10 cellular contexts compared by ENCODE assay signal in genomic region chr9:127133739-127134167, GRCh38. TPM values are rescaled to one million over a fixed set of nuclear protein-coding genes. Genes with fewer than 3 reads are reported as not detected.
A peak's percentile ranks its signal among the peaks of the same experiment; 100 is the strongest.
DNase-seq lines count a peak whose midpoint lies in the region; ATAC-seq and TF ChIP-seq lines count a peak whose summit lies in the region.
"Had no signal": no experiment of that assay in that cellular context is flagged by ENCODE, and none has a peak within 500 bp of the region (broad histone marks: within the 10 kb centered on the region; RNA-seq: fewer than 3 reads in every experiment).

No MANE protein-coding gene starts in this region.

- H2AFZ ChIP-seq in osteoblast (ENCODE audit: low read length), result peak overlapping the region; percentile 68

- peak overlapping the region; percentile 37 for H3K4me3 ChIP-seq in SJCRH30
- no peak overlapping the region for H3K4me3 ChIP-seq in osteoblast (ENCODE audit: insufficient read depth, low read length)

- intact Hi-C loops in Right ventricle myocardium superior (cut with DNase I), result no loop called here

- peak overlapping the region; percentile 63 for H3K4me2 ChIP-seq in osteoblast (ENCODE audit: insufficient read depth, low read length)

- TF ChIP-seq CTCF in osteoblast (IDR thresholded peaks at IDR 0.05; ENCODE audit: extremely low read depth, low read depth, low read length), result no peak

- no peaks in the 10 kb centered on the region for H4K20me1 ChIP-seq in osteoblast (ENCODE audit: insufficient read depth, low read length)

- peak overlapping the region; percentile 83 for H3K27ac ChIP-seq in SJCRH30
- H3K27ac ChIP-seq in osteoblast (ENCODE audit: low read depth, low read length), result peak overlapping the region; percentile 89

- no peaks in the 10 kb centered on the region for H3K36me3 ChIP-seq in SJCRH30
- H3K36me3 ChIP-seq in osteoblast (ENCODE audit: insufficient read depth, low read length), result no peaks in the 10 kb centered on the region

- H3K4me1 ChIP-seq in SJCRH30, result peaks cover 53% of the 10 kb centered on the region
- H3K4me1 ChIP-seq in osteoblast (ENCODE audit: insufficient read depth, low read length), result peaks cover 47% of the 10 kb centered on the region

- no peaks in the 10 kb centered on the region for H3K79me2 ChIP-seq in osteoblast (ENCODE audit: insufficient read depth, low read length)

- H3K9me3 ChIP-seq in SJCRH30 (replicated peaks), result no peaks in the 10 kb centered on the region
- H3K9me3 ChIP-seq in osteoblast (ENCODE audit: low read depth, low read length), result no peaks in the 10 kb centered on the region

- H3K27me3 ChIP-seq in SJCRH30, result no peaks in the 10 kb centered on the region
- H3K27me3 ChIP-seq in osteoblast (ENCODE audit: insufficient read depth, low read length), result peaks cover 4% of the 10 kb centered on the region

- DNase-seq in AG08396 (ENCODE audit: low spot score) (peak; percentile 70), SJCRH30 (peak; percentile 87 to 93), Right ventricle myocardium superior (peak; percentile 68), osteoblast (ENCODE audit: insufficient read length, low spot score, missing footprints) (peak; percentile 95), NCI-H187 (lab: John Stamatoyannopoulos, UW) (no peak), activated T-cell treated with anti-CD3 and anti-CD28 coated beads for 4 hours (no peak)
- DNase-seq: central memory CD4-positive, alpha-beta T cell; DND-41 had no signal

- ATAC-seq in Right ventricle myocardium superior (ENCODE audit: poor library complexity), result peak; percentile 60
- no peak for ATAC-seq in HG03442 (IDR thresholded peaks at IDR 0.05; ENCODE audit: unreplicated experiment)
- no peak for ATAC-seq in GM19455 (IDR thresholded peaks at IDR 0.05; ENCODE audit: unreplicated experiment)

RNA-seq across cellular contexts. Expression of gene ANGPTL2, which starts 11.3 kb away (rescaled TPM):
- total RNA-seq in SJCRH30 (2014; rRNA removed; shearing (Covaris generic)), result 21.1 and 21.3 TPM in 2 replicates
- 32.6 TPM for total RNA-seq in Right ventricle myocardium superior
- total RNA-seq in osteoblast, result 39.8 and 72.5 TPM in 2 replicates

Comparison
In these comparisons a context has a peak if more than half of its experiments do, and no peak if none do; other contexts are left out.
1. DNase-seq: peak in AG08396 (single experiment), SJCRH30 (2 of 2), Right ventricle myocardium superior (single experiment) and osteoblast (single experiment); none in NCI-H187 (0 of 2) and activated T-cell treated with anti-CD3 and anti-CD28 coated beads for 4 hours (single experiment).